In the genomic region with DNA sequence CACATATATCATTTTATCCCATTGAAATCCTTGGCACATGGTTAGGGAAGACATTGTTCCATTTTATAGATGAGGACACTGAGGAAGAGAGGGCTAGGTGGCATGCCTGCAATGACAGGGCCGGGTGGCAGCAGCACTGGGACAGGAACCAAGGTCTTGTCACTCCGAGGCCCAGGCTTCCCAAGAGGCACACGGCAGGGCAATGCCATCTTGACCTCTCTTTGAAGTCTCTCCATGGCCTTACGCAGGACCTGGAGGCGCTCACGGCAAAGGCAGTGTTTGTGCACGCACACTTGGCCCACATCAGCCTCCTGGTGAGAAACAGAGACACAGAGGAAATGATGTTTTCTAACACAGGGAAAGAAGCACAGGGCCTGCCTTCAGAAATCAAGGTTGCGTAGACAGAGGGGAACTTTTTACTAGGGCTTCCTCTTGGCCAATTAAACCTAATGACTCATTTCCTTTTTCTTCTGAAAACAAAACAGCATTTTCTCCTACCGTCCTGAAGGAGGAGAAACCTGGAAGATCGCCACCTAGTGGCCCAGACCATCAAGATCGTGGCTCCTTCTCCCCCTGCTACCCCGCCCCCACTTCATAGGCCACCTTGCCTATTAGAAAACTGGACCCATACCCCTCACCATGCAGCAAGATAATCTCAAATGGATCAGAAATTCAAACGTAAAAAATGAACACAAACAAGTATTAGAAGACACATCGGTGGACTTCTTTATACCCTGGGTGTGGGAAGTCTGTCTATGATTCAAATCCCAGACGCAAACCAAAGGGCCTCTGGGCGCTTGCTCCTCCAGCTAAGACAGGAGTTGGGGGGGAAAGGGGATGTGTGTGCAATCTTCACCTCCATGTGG, we compare ENCODE assay signal across 8 cellular contexts.
DNase-seq lines count a peak whose midpoint lies in the region; TF ChIP-seq lines count a peak whose summit lies in the region.

No MANE protein-coding gene starts in this region.

- H3K4me3 ChIP-seq in GM12865 (ENCODE audit: low read depth, low read length) (peak overlapping the region; percentile 11), HFF-Myc (replicated peaks; ENCODE audit: low read depth, low read length) (no peak overlapping the region), adrenal gland (peak overlapping the region in 1 of 4 donors; percentile 42), left ventricle myocardium inferior (peak overlapping the region; percentile 31), uterus (no peak overlapping the region)

- TF ChIP-seq CTCF in GM12865 (IDR thresholded peaks at IDR 0.05; ENCODE audit: insufficient read depth, low read depth, low read length, missing control alignments), result peak; percentile 83
- peak; percentile 91 for TF ChIP-seq CTCF in HFF-Myc (IDR thresholded peaks at IDR 0.05; ENCODE audit: low read depth, low read length, missing control alignments)
- peak; percentile 62 to 93 (median 84) for TF ChIP-seq CTCF in adrenal gland (IDR thresholded peaks at IDR 0.05)
- TF ChIP-seq CTCF in left ventricle myocardium inferior (IDR thresholded peaks at IDR 0.05; ENCODE audit: borderline replicate concordance), result peak; percentile 90
- peak; percentile 84 to 92 (median 86) for TF ChIP-seq CTCF in uterus (IDR thresholded peaks at IDR 0.05)

- H3K9me3 ChIP-seq in adrenal gland (replicated peaks in 1 of 3), result no peaks in the 10 kb centered on the region
- H3K9me3 ChIP-seq in left ventricle myocardium inferior (replicated peaks), result no peaks in the 10 kb centered on the region
- no peaks in the 10 kb centered on the region for H3K9me3 ChIP-seq in uterus

- H3K36me3 ChIP-seq in adrenal gland (replicated peaks in 1 of 2) (no peaks in the 10 kb centered on the region), left ventricle myocardium inferior (no peaks in the 10 kb centered on the region), uterus (no peaks in the 10 kb centered on the region)

- no peaks in the 10 kb centered on the region for H3K27me3 ChIP-seq in adrenal gland
- H3K27me3 ChIP-seq in left ventricle myocardium inferior (ENCODE audit: low read depth), result no peaks in the 10 kb centered on the region
- H3K27me3 ChIP-seq in uterus, result no peaks in the 10 kb centered on the region

- WGBS in adrenal gland, 4 donors, result 17 to 24% (median 20%) methylated on average over 12 to 16 of the region's 16 CpGs

- intact Hi-C loops in adrenal gland (cut with DNase I), result loop anchor here (10.0 kb wide), 3 partner anchors 155 to 635 kb away; no protein-coding TSS in a partner anchor
- intact Hi-C loops in left ventricle myocardium inferior (cut with micrococcal nuclease), result loop anchor here (10.0 kb wide), 1 partner anchor 155 kb away; no protein-coding TSS in a partner anchor
- intact Hi-C loops in uterus (cut with DNase I; ENCODE audit: low total_unique reads), result no loop called here

- H3K27ac ChIP-seq in adrenal gland, result peak overlapping the region in 4 of 5 donors; percentile 54 to 97 (median 70)
- H3K27ac ChIP-seq in left ventricle myocardium inferior (replicated peaks), result peak overlapping the region; percentile 94
- peak overlapping the region; percentile 87 to 88 for H3K27ac ChIP-seq in uterus

- H3K4me1 ChIP-seq in adrenal gland (replicated peaks in 1 of 2), result peaks cover 3 to 16% of the 10 kb centered on the region in 2 donors
- peaks cover 47% of the 10 kb centered on the region for H3K4me1 ChIP-seq in left ventricle myocardium inferior
- peaks cover 0 to 3% of the 10 kb centered on the region in 2 donors for H3K4me1 ChIP-seq in uterus

- TF ChIP-seq POLR2A in adrenal gland (IDR thresholded peaks at IDR 0.05) (no peak), uterus (IDR thresholded peaks at IDR 0.05) (no peak)

- DNase-seq in GM12865 (ENCODE audit: low read depth) (peak; percentile 95), HFF-Myc (ENCODE audit: extremely low read depth, low read depth) (peak; percentile 96), MV-4-11 (lab: John Stamatoyannopoulos, UW) (peak; percentile 98), SW480 (ENCODE audit: low spot score) (peak; percentile 85), adrenal gland (peak; percentile 84 to 96 (median 90)), left ventricle myocardium inferior (peak; percentile 89), putamen (ENCODE audit: low spot score) (peak; percentile 80), uterus (peak; percentile 89 to 94)

Comparison
In these comparisons a context has a peak if more than half of its experiments do, and no peak if none do; other contexts are left out.
1. H3K4me3 ChIP-seq: peak in GM12865 (single experiment) and left ventricle myocardium inferior (single experiment); none in HFF-Myc (single experiment) and uterus (0 of 2).
2. Peak in every context shown above with its lines, with median percentiles within 50 percentile points of each other: DNase-seq, CTCF ChIP-seq and H3K27ac ChIP-seq.